ENCODE assay signal across 11 cellular contexts in genomic region chr6:148578489-148578814, GRCh38.
A peak's percentile ranks its signal among the peaks of the same experiment; 100 is the strongest.
DNase-seq lines count a peak whose midpoint lies in the region; ATAC-seq and TF ChIP-seq lines count a peak whose summit lies in the region.
"Had no signal": no experiment of that assay in that cellular context is flagged by ENCODE, and none has a peak within 500 bp of the region (broad histone marks: within the 10 kb centered on the region; RNA-seq: fewer than 3 reads in every experiment).

No MANE protein-coding gene starts in this region.

- H3K4me1 ChIP-seq in thyroid gland = peaks cover 0 to 4% of the 10 kb centered on the region in 2 donors
- H3K4me1 ChIP-seq: upper lobe of left lung had no signal

- no peak overlapping the region for H3K4me3 Mint-ChIP-seq in stimulated activated naive CD8-positive, alpha-beta T cell treated with anti-CD3 and anti-CD28 coated beads, Interleukin-15, amount 100 ng/mL, for 72 hours
- H3K4me3 Mint-ChIP-seq: activated CD4-positive, alpha-beta T cell treated with anti-CD3 and anti-CD28 coated beads, Interleukin-2, amount 10 ng/mL, durations not matched to agents 7 days and 5 days; naive B cell had no signal

- H3K27me3 ChIP-seq in thyroid gland = no peaks in the 10 kb centered on the region
- H3K27me3 ChIP-seq: upper lobe of left lung had no signal

- peaks cover 53% of the 10 kb centered on the region for H3K27me3 Mint-ChIP-seq in stimulated activated naive CD8-positive, alpha-beta T cell treated with anti-CD3 and anti-CD28 coated beads, Interleukin-15, amount 100 ng/mL, for 72 hours
- H3K27me3 Mint-ChIP-seq: naive B cell had no signal

- WGBS in thyroid gland, 2 donors = 72 to 77% methylated on average over 5 of the region's 5 CpGs

- ATAC-seq in stimulated activated naive CD8-positive, alpha-beta T cell treated with anti-CD3 and anti-CD28 coated beads, Interleukin-15, amount 100 ng/mL, for 72 hours = peak; percentile 11
- no peak for ATAC-seq in stimulated activated naive CD8-positive, alpha-beta T cell treated with anti-CD3 and anti-CD28 coated beads, Interleukin-15, Interleukin-2, amounts not matched to agents 100 U/mL and 50 U/mL, for 24 hours
- peak; percentile 28 for ATAC-seq in HG02870 (IDR thresholded peaks at IDR 0.05; ENCODE audit: unreplicated experiment)
- no peak for ATAC-seq in left colon
- ATAC-seq in GM18861 (IDR thresholded peaks at IDR 0.05; ENCODE audit: unreplicated experiment) = no peak

- TF ChIP-seq CTCF in VCaP (conservative IDR thresholded peaks at IDR 0.05) (peak; percentile 57), thyroid gland (IDR thresholded peaks at IDR 0.05) (no peak)

- H3K27ac ChIP-seq in VCaP (no peak overlapping the region), thyroid gland (no peak overlapping the region)
- H3K27ac ChIP-seq: upper lobe of left lung had no signal

- intact Hi-C loops in left colon (cut with DNase I, micrococcal nuclease) = no loop called here
- intact Hi-C loops in thyroid gland (cut with DNase I) = loop anchor here (10.0 kb wide), 1 partner anchor 166 kb away; the partner anchor contains the start of gene UST

- no peak for DNase-seq in stimulated activated naive CD8-positive, alpha-beta T cell treated with anti-CD3 and anti-CD28 coated beads, Interleukin-15, amount 100 ng/mL, for 72 hours
- no peak for DNase-seq in stimulated activated naive CD8-positive, alpha-beta T cell treated with anti-CD3 and anti-CD28 coated beads, Interleukin-15, Interleukin-2, amounts not matched to agents 100 U/mL and 50 U/mL, for 24 hours
- DNase-seq in left colon = no peak
- DNase-seq in thyroid gland = no peak
- no peak for DNase-seq in medulla oblongata (ENCODE audit: extremely low spot score)

- H3K27ac Mint-ChIP-seq in stimulated activated naive CD8-positive, alpha-beta T cell treated with anti-CD3 and anti-CD28 coated beads, Interleukin-15, amount 100 ng/mL, for 72 hours = no peak overlapping the region
- H3K27ac Mint-ChIP-seq: activated CD4-positive, alpha-beta T cell treated with anti-CD3 and anti-CD28 coated beads, Interleukin-2, amount 10 ng/mL, durations not matched to agents 7 days and 5 days had no signal

- no peaks in the 10 kb centered on the region for H3K36me3 ChIP-seq in thyroid gland
- H3K36me3 ChIP-seq: upper lobe of left lung had no signal

- H3K9me3 ChIP-seq in thyroid gland = no peaks in the 10 kb centered on the region

- no peaks in the 10 kb centered on the region for H3K9me3 Mint-ChIP-seq in stimulated activated naive CD8-positive, alpha-beta T cell treated with anti-CD3 and anti-CD28 coated beads, Interleukin-15, amount 100 ng/mL, for 72 hours
- H3K9me3 Mint-ChIP-seq: activated CD4-positive, alpha-beta T cell treated with anti-CD3 and anti-CD28 coated beads, Interleukin-2, amount 10 ng/mL, durations not matched to agents 7 days and 5 days; naive B cell had no signal

- TF ChIP-seq POLR2A in thyroid gland (IDR thresholded peaks at IDR 0.05) = no peak

- H3K4me3 ChIP-seq in thyroid gland (replicated peaks in 1 of 3) = no peak overlapping the region
- H3K4me3 ChIP-seq: upper lobe of left lung had no signal

- H3K4me1 Mint-ChIP-seq in stimulated activated naive CD8-positive, alpha-beta T cell treated with anti-CD3 and anti-CD28 coated beads, Interleukin-15, amount 100 ng/mL, for 72 hours = peaks cover 6% of the 10 kb centered on the region
- H3K4me1 Mint-ChIP-seq: activated CD4-positive, alpha-beta T cell treated with anti-CD3 and anti-CD28 coated beads, Interleukin-2, amount 10 ng/mL, durations not matched to agents 7 days and 5 days had no signal

Comparison
In these comparisons a context has a peak if more than half of its experiments do, and no peak if none do; other contexts are left out.
1. ATAC-seq: peak in stimulated activated naive CD8-positive, alpha-beta T cell treated with anti-CD3 and anti-CD28 coated beads, Interleukin-15, amount 100 ng/mL, for 72 hours (single experiment) and HG02870 (single experiment); none in stimulated activated naive CD8-positive, alpha-beta T cell treated with anti-CD3 and anti-CD28 coated beads, Interleukin-15, Interleukin-2, amounts not matched to agents 100 U/mL and 50 U/mL, for 24 hours (single experiment), left colon (single experiment) and GM18861 (single experiment).